ENCODE assay signal across 8 cellular contexts in genomic region chr17:10697092-10698081, GRCh38. TPM values are rescaled to one million over a fixed set of nuclear protein-coding genes. Genes with fewer than 3 reads are reported as not detected.
DNase-seq lines count a peak whose midpoint lies in the region; ATAC-seq and TF ChIP-seq lines count a peak whose summit lies in the region.

TSS of gene ADPRM (plus strand) at chr17:10697594. CDS start at chr17:10704927, 7,333 bp downstream.
TSS of gene SCO1 (minus strand) at chr17:10697533. CDS start at chr17:10697507, 26 bp downstream.

- TF ChIP-seq CTCF in GM12873 (IDR thresholded peaks at IDR 0.05; ENCODE audit: insufficient read depth, low read depth, low read length, missing control alignments): peak; percentile 51
- TF ChIP-seq CTCF in cardiac muscle cell (IDR thresholded peaks at IDR 0.05; ENCODE audit: low read depth, low read length): peak; percentile 56
- TF ChIP-seq CTCF in parathyroid adenoma (IDR thresholded peaks at IDR 0.05): peak; percentile 66
- TF ChIP-seq CTCF in tibial nerve (IDR thresholded peaks at IDR 0.05): peak; percentile 26 to 68 (median 51)

- H2AFZ ChIP-seq in parathyroid adenoma: peak within 1 kb of the TSS; percentile 94

- H3K36me3 ChIP-seq in adipocyte (ENCODE audit: control insufficient read depth, insufficient read depth, low read length, severe bottlenecking) (peaks cover 29% of the 10 kb centered on the region), cardiac muscle cell (peaks cover 31% of the 10 kb centered on the region), parathyroid adenoma (ENCODE audit: control insufficient read depth, insufficient read depth, low read length) (no peaks in the 10 kb centered on the region), tibial nerve (peaks cover 0 to 24% (median 0%) of the 10 kb centered on the region in 3 donors)

- H3K27me3 ChIP-seq in adipocyte (replicated peaks; ENCODE audit: control insufficient read depth, insufficient read depth, low read length): no peaks in the 10 kb centered on the region
- H3K27me3 ChIP-seq in cardiac muscle cell: no peaks in the 10 kb centered on the region
- no peaks in the 10 kb centered on the region for H3K27me3 ChIP-seq in parathyroid adenoma (ENCODE audit: control insufficient read depth, insufficient read depth, low read length)
- no peaks in the 10 kb centered on the region for H3K27me3 ChIP-seq in tibial nerve

- 0% methylated on average over 20 to 83 of the region's 84 CpGs for WGBS in tibial nerve, 2 donors

- ATAC-seq in HG02678 (IDR thresholded peaks at IDR 0.05; ENCODE audit: unreplicated experiment): peak; percentile 94

- peaks cover 10% of the 10 kb centered on the region for H3K79me2 ChIP-seq in parathyroid adenoma

- H3K9ac ChIP-seq in adipocyte (ENCODE audit: low read length) (peak within 1 kb of the TSS; percentile 97), parathyroid adenoma (peak within 1 kb of the TSS; percentile 41)

- DNase-seq in NCI-H1105 treated with DMSO at 0.1 percent for 48 hours (lab: John Stamatoyannopoulos, UW) (peak; percentile 92), SW 1271 (lab: John Stamatoyannopoulos, UW) (peak; percentile 81 to 90), adipocyte (ENCODE audit: low read depth) (peak; percentile 98), cardiac muscle cell (ENCODE audit: low read depth in 1 of 2, low spot score in 1 of 2) (peak; percentile 96 to 97), tibial nerve (ENCODE audit: low spot score in 2 of 2) (peak; percentile 83 to 88)

- H3K9me3 ChIP-seq in adipocyte (ENCODE audit: control insufficient read depth, low read length) (no peaks in the 10 kb centered on the region), cardiac muscle cell (ENCODE audit: low read depth) (no peaks in the 10 kb centered on the region), parathyroid adenoma (ENCODE audit: control insufficient read depth, low read length) (no peaks in the 10 kb centered on the region), tibial nerve (no peaks in the 10 kb centered on the region)

- peak within 1 kb of the TSS; percentile 100 for H3K4me3 ChIP-seq in adipocyte (ENCODE audit: low read length)
- peak within 1 kb of the TSS; percentile 92 for H3K4me3 ChIP-seq in cardiac muscle cell
- H3K4me3 ChIP-seq in parathyroid adenoma (ENCODE audit: low read depth, low read length): peak within 1 kb of the TSS; percentile 80
- H3K4me3 ChIP-seq in tibial nerve: peak within 1 kb of the TSS; percentile 61 to 99 (median 86)

- peaks cover 37% of the 10 kb centered on the region for H3K4me1 ChIP-seq in adipocyte (ENCODE audit: control insufficient read depth, insufficient read depth, low read length)
- H3K4me1 ChIP-seq in cardiac muscle cell (ENCODE audit: low read depth): peaks cover 15% of the 10 kb centered on the region
- H3K4me1 ChIP-seq in parathyroid adenoma: no peaks in the 10 kb centered on the region
- H3K4me1 ChIP-seq in tibial nerve: peaks cover 0 to 37% (median 17%) of the 10 kb centered on the region in 4 donors

- TF ChIP-seq POLR2A in tibial nerve (IDR thresholded peaks at IDR 0.05): peak; percentile 82 to 94

- peak within 1 kb of the TSS; percentile 68 for H3K4me2 ChIP-seq in parathyroid adenoma (ENCODE audit: low read length)

- TF ChIP-seq EP300 in tibial nerve (IDR thresholded peaks at IDR 0.05): peak in 1 of 2 donors; percentile 96

- peak within 1 kb of the TSS; percentile 94 for H3K27ac ChIP-seq in cardiac muscle cell
- peak within 1 kb of the TSS; percentile 73 for H3K27ac ChIP-seq in parathyroid adenoma
- H3K27ac ChIP-seq in tibial nerve: peak within 1 kb of the TSS; percentile 81 to 96 (median 96)

RNA-seq across cellular contexts. Expression of gene ADPRM, which starts in this region (rescaled TPM):
- total RNA-seq in cardiac muscle cell (4.4 and 7.4 TPM in 2 replicates), tibial nerve (10 to 100 TPM in 3 of 4 donors, 1 to 10 TPM in 1; 9.4 to 17.7 (median 13.3) TPM)
- polyA plus RNA-seq in cardiac muscle cell: 5.0 and 7.3 TPM in 2 replicates

RNA-seq across cellular contexts. Expression of gene SCO1, which starts in this region (rescaled TPM):
- total RNA-seq in cardiac muscle cell: 56.4 and 60.4 TPM in 2 replicates
- 62.6 and 67.2 TPM in 2 replicates for polyA plus RNA-seq in cardiac muscle cell
- 10 to 100 TPM; 17.0 to 26.5 (median 19.5) TPM for total RNA-seq in tibial nerve

Comparison
In these comparisons a context has a peak if more than half of its experiments do, and no peak if none do; other contexts are left out.
1. Peak in every context shown above with its lines: DNase-seq, ATAC-seq, H3K4me3 ChIP-seq and H3K27ac ChIP-seq.